ENCODE assay signal across 3 cellular contexts in the genomic region with DNA sequence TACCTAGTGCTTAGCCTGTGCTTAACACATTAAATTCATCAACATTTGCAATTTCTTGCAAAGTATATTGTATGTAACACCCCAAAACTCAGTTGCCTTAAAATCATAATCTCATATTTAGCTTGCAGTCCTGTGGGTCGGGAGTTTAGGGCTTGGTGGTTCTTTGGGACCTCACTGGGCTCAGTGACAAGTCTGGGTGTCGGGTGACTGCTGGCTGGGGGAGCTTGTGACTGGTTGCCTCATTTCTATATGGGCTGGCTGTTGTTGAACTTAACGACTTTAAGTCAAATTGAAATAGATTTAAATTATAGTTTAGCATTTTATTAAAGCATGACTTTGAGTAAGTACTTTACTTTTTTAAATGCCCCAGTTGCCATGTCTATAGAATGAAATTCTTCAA.
"Had no signal": no experiment of that assay in that cellular context is flagged by ENCODE, and none has a peak within 500 bp of the region (broad histone marks: within the 10 kb centered on the region; RNA-seq: fewer than 3 reads in every experiment).

No MANE protein-coding gene starts in this region.

- DNase-seq: GDM1, GF-D8 had no signal

- ATAC-seq: GM12878 had no signal

- H3K4me3 ChIP-seq: GM12878 had no signal
